Comparison of ENCODE assay signal across 13 cellular contexts in genomic region chr1:15489052-15489736, GRCh38. TPM values are rescaled to one million over a fixed set of nuclear protein-coding genes. Genes with fewer than 3 reads are reported as not detected.
DNase-seq lines count a peak whose midpoint lies in the region; ATAC-seq, FAIRE-seq and TF ChIP-seq lines count a peak whose summit lies in the region.
"Had no signal": no experiment of that assay in that cellular context is flagged by ENCODE, and none has a peak within 500 bp of the region (broad histone marks: within the 10 kb centered on the region; RNA-seq: fewer than 3 reads in every experiment).

No MANE protein-coding gene starts in this region.

- 64% methylated on average over 12 of the region's 13 CpGs for WGBS in HepG2 (ENCODE audit: low lambda C conversion rate)
- 86% methylated on average over 3 of the region's 13 CpGs for WGBS in right lobe of liver (ENCODE audit: insufficient coverage, low coverage, low lambda C conversion rate, missing lambda C conversion rate)

- H4K20me1 ChIP-seq in HepG2 (ENCODE audit: insufficient read depth, low read length) (no peaks in the 10 kb centered on the region), OCI-LY3 (ENCODE audit: insufficient read depth, low read length) (no peaks in the 10 kb centered on the region)

- H3K9me3 ChIP-seq in HepG2 (ENCODE audit: low read length) (no peaks in the 10 kb centered on the region), right lobe of liver (no peaks in the 10 kb centered on the region), OCI-LY3 (ENCODE audit: insufficient read depth, low read length) (no peaks in the 10 kb centered on the region)
- H3K9me3 ChIP-seq: neutrophil, thyroid gland had no signal

- H3K36me3 Mint-ChIP-seq in activated CD4-positive, alpha-beta T cell treated with anti-CD3 and anti-CD28 coated beads for 36 hours (ENCODE audit: low read depth) = peaks cover 7% of the 10 kb centered on the region
- peaks cover 15% of the 10 kb centered on the region for H3K36me3 Mint-ChIP-seq in chondrocyte (ENCODE audit: low read depth)

- H2AFZ ChIP-seq in HepG2 (ENCODE audit: low read length) (no peak overlapping the region), OCI-LY3 (ENCODE audit: low read depth, low read length) (no peak overlapping the region)

- H3K4me2 ChIP-seq in HepG2 (ENCODE audit: low read depth, low read length) (no peak overlapping the region), OCI-LY3 (ENCODE audit: low read length) (peak overlapping the region; percentile 44)

- in situ Hi-C loops in HepG2 (cut with HindIII; ENCODE audit: extremely low pct_ligation_motif_present, low pct_unique_long_range_greater_than_20kb) = no loop called here

- no peak for TF ChIP-seq CTCF in HepG2 (CRISPR knock-in tag; IDR thresholded peaks at IDR 0.05)
- no peak for TF ChIP-seq CTCF in right lobe of liver (IDR thresholded peaks at IDR 0.05)
- TF ChIP-seq CTCF in OCI-LY3 (IDR thresholded peaks at IDR 0.05; ENCODE audit: low read depth, low read length) = no peak
- TF ChIP-seq CTCF in chondrocyte (IDR thresholded peaks at IDR 0.05) = no peak

- H3K4me1 ChIP-seq in HepG2 (ENCODE audit: insufficient read depth, low read length) (no peaks in the 10 kb centered on the region), right lobe of liver (no peaks in the 10 kb centered on the region), OCI-LY3 (ENCODE audit: low read length) (peaks cover 54% of the 10 kb centered on the region)
- H3K4me1 ChIP-seq: thyroid gland had no signal

- CTCF ChIA-PET in HepG2 (lab: Yijun Ruan, JAX; ENCODE audit: low intra/inter-chr PET ratio, low total read pairs) = no interaction called here
- CTCF ChIA-PET in activated CD4-positive, alpha-beta T cell treated with anti-CD3 and anti-CD28 coated beads for 36 hours (lab: Charles Lee) = no interaction called here

- BruUV-seq in HepG2 (replicated peaks; lab: Mats Ljungman, UMichigan) = no TSS peak

- no peaks in the 10 kb centered on the region for H3K27me3 Mint-ChIP-seq in activated CD4-positive, alpha-beta T cell treated with anti-CD3 and anti-CD28 coated beads for 36 hours
- H3K27me3 Mint-ChIP-seq in chondrocyte (ENCODE audit: low read depth) = no peaks in the 10 kb centered on the region
- H3K27me3 Mint-ChIP-seq: activated naive CD8-positive, alpha-beta T cell had no signal

- no peaks in the 10 kb centered on the region for H3K4me1 Mint-ChIP-seq in activated CD4-positive, alpha-beta T cell treated with anti-CD3 and anti-CD28 coated beads for 36 hours
- no peaks in the 10 kb centered on the region for H3K4me1 Mint-ChIP-seq in chondrocyte (ENCODE audit: low read depth)

- POLR2A ChIA-PET in HepG2 (lab: Yijun Ruan, JAX) = no interaction called here
- POLR2A ChIA-PET in activated CD4-positive, alpha-beta T cell treated with anti-CD3 and anti-CD28 coated beads for 36 hours (lab: Charles Lee) = no interaction called here

- no peak for TF ChIP-seq POLR2A in HepG2 (IDR thresholded peaks at IDR 0.05; ENCODE audit: insufficient read depth in 1 of 2, low read depth in 2 of 2, low read length in 2 of 2)
- no peak for TF ChIP-seq POLR2A in right lobe of liver (IDR thresholded peaks at IDR 0.05)

- H3K79me2 ChIP-seq in HepG2 (ENCODE audit: insufficient read depth, low read length) = no peaks in the 10 kb centered on the region
- H3K79me2 ChIP-seq in OCI-LY3 (ENCODE audit: low read length) = no peaks in the 10 kb centered on the region

- no peak overlapping the region for H3K27ac Mint-ChIP-seq in activated CD4-positive, alpha-beta T cell treated with anti-CD3 and anti-CD28 coated beads for 36 hours
- no peak overlapping the region for H3K27ac Mint-ChIP-seq in chondrocyte (ENCODE audit: unreplicated experiment)
- H3K27ac Mint-ChIP-seq: activated naive CD8-positive, alpha-beta T cell had no signal

- H3K27me3 ChIP-seq in HepG2 (ENCODE audit: control insufficient read depth in 1 of 2, insufficient read depth in 2 of 2, low read length in 2 of 2) = no peaks in the 10 kb centered on the region
- H3K27me3 ChIP-seq in right lobe of liver = no peaks in the 10 kb centered on the region
- H3K27me3 ChIP-seq in OCI-LY3 (ENCODE audit: low read depth, low read length) = no peaks in the 10 kb centered on the region
- H3K27me3 ChIP-seq: neutrophil, thyroid gland had no signal

- no peak for TF ChIP-seq RAD21 in HepG2 (CRISPR knock-in tag; IDR thresholded peaks at IDR 0.05)

- no peak; the same call in 2 of the 3 replicates for ATAC-seq in HepG2
- no peak for ATAC-seq in right lobe of liver
- peak; percentile 52 for ATAC-seq in left ventricle myocardium superior
- no peak for ATAC-seq in activated CD4-positive, alpha-beta T cell treated with anti-CD3 and anti-CD28 coated beads for 36 hours

- intact Hi-C loops in HepG2 (cut with micrococcal nuclease; ENCODE audit: unreplicated experiment) = no loop called here
- intact Hi-C loops in right lobe of liver (cut with DNase I) = no loop called here
- intact Hi-C loops in left ventricle myocardium superior (cut with micrococcal nuclease) = no loop called here
- intact Hi-C loops in activated CD4-positive, alpha-beta T cell treated with anti-CD3 and anti-CD28 coated beads for 36 hours (cut with DNase I, micrococcal nuclease) = no loop called here

- H3K27ac ChIP-seq in HepG2 (ENCODE audit: extremely low read length, insufficient read depth, low read length) (no peak overlapping the region), right lobe of liver (no peak overlapping the region), OCI-LY3 (ENCODE audit: low read length) (peak overlapping the region; percentile 37)
- H3K27ac ChIP-seq: neutrophil, thyroid gland had no signal

- TF ChIP-seq EP300 in HepG2 (IDR thresholded peaks at IDR 0.05; ENCODE audit: low read depth in 2 of 2, low read length in 2 of 2) = no peak
- no peak for TF ChIP-seq EP300 in HepG2 (CRISPR knock-in tag; IDR thresholded peaks at IDR 0.05; ENCODE audit: borderline replicate concordance)

- H3K9ac ChIP-seq in HepG2 (ENCODE audit: insufficient read depth, low read depth, low read length) = no peak overlapping the region
- no peak overlapping the region for H3K9ac ChIP-seq in OCI-LY3 (ENCODE audit: low read length)

- peaks cover 3 to 8% of the 10 kb centered on the region in 2 experiments; a peak in 1 of 5 replicates for H3K36me3 ChIP-seq in HepG2 (replicated peaks in 1 of 2; ENCODE audit: control insufficient read depth in 1 of 2, insufficient read depth in 2 of 2, low read length in 2 of 2)
- H3K36me3 ChIP-seq in right lobe of liver = peaks cover 0 to 6% (median under 1%) of the 10 kb centered on the region in 4 donors
- H3K36me3 ChIP-seq in OCI-LY3 (replicated peaks; ENCODE audit: low read depth, low read length) = no peaks in the 10 kb centered on the region

- no peak overlapping the region for H3K4me3 Mint-ChIP-seq in activated CD4-positive, alpha-beta T cell treated with anti-CD3 and anti-CD28 coated beads for 36 hours
- no peak overlapping the region for H3K4me3 Mint-ChIP-seq in chondrocyte (ENCODE audit: unreplicated experiment)
- H3K4me3 Mint-ChIP-seq: activated naive CD8-positive, alpha-beta T cell had no signal

- DNase-seq in HepG2 (ENCODE audit: low spot score) (no peak), right lobe of liver (no peak), left ventricle myocardium superior (peak; percentile 41), NCI-H69 (lab: John Stamatoyannopoulos, UW) (no peak), NOMO-1 treated with dmso at 0.1 percent for 144 hours (lab: John Stamatoyannopoulos, UW; ENCODE audit: unreplicated experiment) (no peak), chondrocyte (ENCODE audit: low spot score) (no peak)
- no peak for DNase-seq in activated CD4-positive, alpha-beta T cell treated with anti-CD3 and anti-CD28 coated beads for 36 hours
- DNase-seq: erythroblast, thyroid gland had no signal

- FAIRE-seq in HepG2 (lab: Jason Lieb, UNC) = no peak

- no peak overlapping the region for H3K4me3 ChIP-seq in HepG2 (replicated peaks in 1 of 3; ENCODE audit: insufficient read depth in 1 of 3, low read depth in 2 of 3, low read length in 3 of 3)
- H3K4me3 ChIP-seq in right lobe of liver = no peak overlapping the region
- peak overlapping the region; percentile 14; the same call in 1 of the 2 replicates for H3K4me3 ChIP-seq in OCI-LY3 (ENCODE audit: low read length)
- H3K4me3 ChIP-seq: lung, thyroid gland had no signal

- H3K9me3 Mint-ChIP-seq in activated CD4-positive, alpha-beta T cell treated with anti-CD3 and anti-CD28 coated beads for 36 hours (ENCODE audit: low read depth) = no peaks in the 10 kb centered on the region
- peaks cover 5% of the 10 kb centered on the region for H3K9me3 Mint-ChIP-seq in chondrocyte (ENCODE audit: low read depth)

RNA-seq across cellular contexts. Expression of gene CELA2B, which starts 13.3 kb away (rescaled TPM):
- total RNA-seq in HepG2 (2016; rRNA removed; fragmentation: Illumina TruSeq; extraction: Trizol) (not detected in 2 replicates), right lobe of liver (not detected), left ventricle myocardium superior (not detected), chondrocyte (not detected in 3 replicates)
- total RNA-seq in HepG2 (2016; cell fraction: cytosol; rRNA removed; fragmentation: Illumina TruSeq; extraction: Trizol; ENCODE audit: low read depth) = not detected in 2 replicates
- total RNA-seq in HepG2 (2016; cell fraction: insoluble cytoplasmic fraction; rRNA removed; fragmentation: Illumina TruSeq; extraction: Trizol) = not detected in 2 replicates
- not detected in 2 replicates for total RNA-seq in HepG2 (2016; cell fraction: membrane; rRNA removed; fragmentation: Illumina TruSeq; extraction: Trizol)
- not detected in 2 replicates for total RNA-seq in HepG2 (2016; cell fraction: nucleus; rRNA removed; fragmentation: Illumina TruSeq; extraction: Trizol)
- polyA plus RNA-seq in HepG2 (2011; rRNA removed) = not detected in 2 replicates
- polyA plus RNA-seq in HepG2 (2011; cell fraction: cytosol; rRNA removed) = not detected in 2 replicates
- polyA plus RNA-seq in HepG2 (2011; cell fraction: nucleus; rRNA removed) = not detected in 2 replicates
- polyA plus RNA-seq in HepG2 (2012) = not detected in 2 replicates
- not detected in 2 replicates for polyA plus RNA-seq in HepG2 (2016; cell fraction: cytosol; fragmentation: Illumina TruSeq; extraction: Trizol; ENCODE audit: low read depth)
- not detected in 2 replicates for polyA plus RNA-seq in HepG2 (2016; cell fraction: insoluble cytoplasmic fraction; fragmentation: Illumina TruSeq; extraction: Trizol; ENCODE audit: low read depth)
- polyA plus RNA-seq in HepG2 (2016; cell fraction: membrane; fragmentation: Illumina TruSeq; extraction: Trizol; ENCODE audit: low read depth) = not detected in 2 replicates
- not detected in 2 replicates for polyA plus RNA-seq in HepG2 (2016; cell fraction: nucleus; fragmentation: Illumina TruSeq; extraction: Trizol; ENCODE audit: insufficient read depth, low read depth)
- polyA minus RNA-seq in HepG2 (2011; rRNA and poly(A)+ RNA removed; ENCODE audit: low replicate concordance) = not detected in 2 replicates
- not detected in 2 replicates for polyA minus RNA-seq in HepG2 (2011; cell fraction: cytosol; rRNA and poly(A)+ RNA removed)
- polyA minus RNA-seq in HepG2 (2011; cell fraction: nucleus; rRNA and poly(A)+ RNA removed) = not detected in 2 replicates
- not detected for total RNA-seq in activated CD4-positive, alpha-beta T cell treated with anti-CD3 and anti-CD28 coated beads for 36 hours
- total RNA-seq: thyroid gland had no signal
- polyA plus RNA-seq: lung had no signal

RNA-seq across cellular contexts. Expression of gene CELA2A, which starts 32.7 kb away (rescaled TPM):
- total RNA-seq in HepG2 (2016; rRNA removed; fragmentation: Illumina TruSeq; extraction: Trizol) (not detected in 2 replicates), right lobe of liver (not detected), left ventricle myocardium superior (not detected), chondrocyte (not detected in 3 replicates)
- not detected in 2 replicates for total RNA-seq in HepG2 (2016; cell fraction: cytosol; rRNA removed; fragmentation: Illumina TruSeq; extraction: Trizol; ENCODE audit: low read depth)
- not detected in 2 replicates for total RNA-seq in HepG2 (2016; cell fraction: insoluble cytoplasmic fraction; rRNA removed; fragmentation: Illumina TruSeq; extraction: Trizol)
- total RNA-seq in HepG2 (2016; cell fraction: membrane; rRNA removed; fragmentation: Illumina TruSeq; extraction: Trizol) = not detected in 2 replicates
- total RNA-seq in HepG2 (2016; cell fraction: nucleus; rRNA removed; fragmentation: Illumina TruSeq; extraction: Trizol) = not detected in 2 replicates
- polyA plus RNA-seq in HepG2 (2011; rRNA removed) = not detected in 2 replicates
- not detected in 2 replicates for polyA plus RNA-seq in HepG2 (2011; cell fraction: cytosol; rRNA removed)
- polyA plus RNA-seq in HepG2 (2011; cell fraction: nucleus; rRNA removed) = not detected in 2 replicates
- not detected in 2 replicates for polyA plus RNA-seq in HepG2 (2012)
- polyA plus RNA-seq in HepG2 (2016; cell fraction: cytosol; fragmentation: Illumina TruSeq; extraction: Trizol; ENCODE audit: low read depth) = not detected in 2 replicates
- not detected in 2 replicates for polyA plus RNA-seq in HepG2 (2016; cell fraction: insoluble cytoplasmic fraction; fragmentation: Illumina TruSeq; extraction: Trizol; ENCODE audit: low read depth)
- polyA plus RNA-seq in HepG2 (2016; cell fraction: membrane; fragmentation: Illumina TruSeq; extraction: Trizol; ENCODE audit: low read depth) = not detected in 2 replicates
- not detected in 2 replicates for polyA plus RNA-seq in HepG2 (2016; cell fraction: nucleus; fragmentation: Illumina TruSeq; extraction: Trizol; ENCODE audit: insufficient read depth, low read depth)
- polyA minus RNA-seq in HepG2 (2011; rRNA and poly(A)+ RNA removed; ENCODE audit: low replicate concordance) = not detected in 2 replicates
- polyA minus RNA-seq in HepG2 (2011; cell fraction: cytosol; rRNA and poly(A)+ RNA removed) = not detected in 2 replicates
- not detected in 2 replicates for polyA minus RNA-seq in HepG2 (2011; cell fraction: nucleus; rRNA and poly(A)+ RNA removed)
- not detected for total RNA-seq in activated CD4-positive, alpha-beta T cell treated with anti-CD3 and anti-CD28 coated beads for 36 hours
- total RNA-seq: thyroid gland had no signal

RNA-seq across cellular contexts. Expression of gene CASP9, which starts 34.8 kb away (rescaled TPM):
- total RNA-seq in HepG2 (2016; rRNA removed; fragmentation: Illumina TruSeq; extraction: Trizol) = 8.5 and 12.3 TPM in 2 replicates
- total RNA-seq in HepG2 (2016; cell fraction: cytosol; rRNA removed; fragmentation: Illumina TruSeq; extraction: Trizol; ENCODE audit: low read depth) = 1.1 and 1.3 TPM in 2 replicates
- 10.1 and 11.4 TPM in 2 replicates for total RNA-seq in HepG2 (2016; cell fraction: insoluble cytoplasmic fraction; rRNA removed; fragmentation: Illumina TruSeq; extraction: Trizol)
- total RNA-seq in HepG2 (2016; cell fraction: membrane; rRNA removed; fragmentation: Illumina TruSeq; extraction: Trizol) = 3.7 and 4.1 TPM in 2 replicates
- total RNA-seq in HepG2 (2016; cell fraction: nucleus; rRNA removed; fragmentation: Illumina TruSeq; extraction: Trizol) = 4.9 and 5.2 TPM in 2 replicates
- polyA plus RNA-seq in HepG2 (2011; rRNA removed) = 11.5 and 13.1 TPM in 2 replicates
- polyA plus RNA-seq in HepG2 (2011; cell fraction: cytosol; rRNA removed) = 10.4 and 11.1 TPM in 2 replicates
- polyA plus RNA-seq in HepG2 (2011; cell fraction: nucleus; rRNA removed) = 24.0 and 32.3 TPM in 2 replicates
- polyA plus RNA-seq in HepG2 (2012) = 4.9 and 7.1 TPM in 2 replicates
- polyA plus RNA-seq in HepG2 (2016; cell fraction: cytosol; fragmentation: Illumina TruSeq; extraction: Trizol; ENCODE audit: low read depth) = 1.5 and 1.9 TPM in 2 replicates
- 11.9 and 12.9 TPM in 2 replicates for polyA plus RNA-seq in HepG2 (2016; cell fraction: insoluble cytoplasmic fraction; fragmentation: Illumina TruSeq; extraction: Trizol; ENCODE audit: low read depth)
- polyA plus RNA-seq in HepG2 (2016; cell fraction: membrane; fragmentation: Illumina TruSeq; extraction: Trizol; ENCODE audit: low read depth) = 3.7 and 4.2 TPM in 2 replicates
- 12.8 and 13.5 TPM in 2 replicates for polyA plus RNA-seq in HepG2 (2016; cell fraction: nucleus; fragmentation: Illumina TruSeq; extraction: Trizol; ENCODE audit: insufficient read depth, low read depth)
- polyA minus RNA-seq in HepG2 (2011; rRNA and poly(A)+ RNA removed; ENCODE audit: low replicate concordance) = 14.4 and 219 TPM in 2 replicates
- polyA minus RNA-seq in HepG2 (2011; cell fraction: cytosol; rRNA and poly(A)+ RNA removed) = 6.1 and 6.7 TPM in 2 replicates
- 5.2 and 6.5 TPM in 2 replicates for polyA minus RNA-seq in HepG2 (2011; cell fraction: nucleus; rRNA and poly(A)+ RNA removed)
- 1 to 10 TPM; 2.3 to 9.0 (median 8.2) TPM for total RNA-seq in right lobe of liver
- total RNA-seq in left ventricle myocardium superior = 14.9 TPM
- total RNA-seq in activated CD4-positive, alpha-beta T cell treated with anti-CD3 and anti-CD28 coated beads for 36 hours = 1 to 10 TPM; 7.6 to 9.6 TPM
- 7.6 to 11.6 TPM (median 9.7 TPM) in 3 replicates for total RNA-seq in chondrocyte

RNA-seq across cellular contexts. Expression of gene DNAJC16, which starts 37.5 kb away (rescaled TPM):
- 10.7 and 15.4 TPM in 2 replicates for total RNA-seq in HepG2 (2016; rRNA removed; fragmentation: Illumina TruSeq; extraction: Trizol)
- total RNA-seq in HepG2 (2016; cell fraction: cytosol; rRNA removed; fragmentation: Illumina TruSeq; extraction: Trizol; ENCODE audit: low read depth) = 7.3 and 7.8 TPM in 2 replicates
- 7.8 and 13.6 TPM in 2 replicates for total RNA-seq in HepG2 (2016; cell fraction: insoluble cytoplasmic fraction; rRNA removed; fragmentation: Illumina TruSeq; extraction: Trizol)
- 5.1 and 5.5 TPM in 2 replicates for total RNA-seq in HepG2 (2016; cell fraction: membrane; rRNA removed; fragmentation: Illumina TruSeq; extraction: Trizol)
- 15.6 and 16.7 TPM in 2 replicates for total RNA-seq in HepG2 (2016; cell fraction: nucleus; rRNA removed; fragmentation: Illumina TruSeq; extraction: Trizol)
- polyA plus RNA-seq in HepG2 (2011; rRNA removed) = 11.4 and 11.7 TPM in 2 replicates
- polyA plus RNA-seq in HepG2 (2011; cell fraction: cytosol; rRNA removed) = 3.9 and 5.8 TPM in 2 replicates
- polyA plus RNA-seq in HepG2 (2011; cell fraction: nucleus; rRNA removed) = 7.8 and 8.8 TPM in 2 replicates
- 12.0 and 15.5 TPM in 2 replicates for polyA plus RNA-seq in HepG2 (2012)
- 0.53 and 0.67 TPM in 2 replicates for polyA plus RNA-seq in HepG2 (2016; cell fraction: cytosol; fragmentation: Illumina TruSeq; extraction: Trizol; ENCODE audit: low read depth)
- polyA plus RNA-seq in HepG2 (2016; cell fraction: insoluble cytoplasmic fraction; fragmentation: Illumina TruSeq; extraction: Trizol; ENCODE audit: low read depth) = 6.7 and 7.3 TPM in 2 replicates
- 1.7 and 3.2 TPM in 2 replicates for polyA plus RNA-seq in HepG2 (2016; cell fraction: membrane; fragmentation: Illumina TruSeq; extraction: Trizol; ENCODE audit: low read depth)
- polyA plus RNA-seq in HepG2 (2016; cell fraction: nucleus; fragmentation: Illumina TruSeq; extraction: Trizol; ENCODE audit: insufficient read depth, low read depth) = 19.2 and 21.4 TPM in 2 replicates
- polyA minus RNA-seq in HepG2 (2011; rRNA and poly(A)+ RNA removed; ENCODE audit: low replicate concordance) = 20.6 and 25.6 TPM in 2 replicates
- 12.1 and 19.7 TPM in 2 replicates for polyA minus RNA-seq in HepG2 (2011; cell fraction: cytosol; rRNA and poly(A)+ RNA removed)
- polyA minus RNA-seq in HepG2 (2011; cell fraction: nucleus; rRNA and poly(A)+ RNA removed) = 14.9 and 20.4 TPM in 2 replicates
- total RNA-seq in right lobe of liver = 10 to 100 TPM in 4 of 6 experiments, 1 to 10 TPM in 2; 8.4 to 15.0 (median 11.9) TPM
- 17.1 TPM for total RNA-seq in left ventricle myocardium superior
- total RNA-seq in activated CD4-positive, alpha-beta T cell treated with anti-CD3 and anti-CD28 coated beads for 36 hours = 10 to 100 TPM; 10.9 to 14.1 TPM
- total RNA-seq in chondrocyte = 19.9 to 22.8 TPM (median 20.4 TPM) in 3 replicates

RNA-seq across cellular contexts. Expression of gene CTRC, which starts 51.0 kb away (rescaled TPM):
- total RNA-seq in HepG2 (2016; rRNA removed; fragmentation: Illumina TruSeq; extraction: Trizol) = not detected in 2 replicates
- total RNA-seq in HepG2 (2016; cell fraction: cytosol; rRNA removed; fragmentation: Illumina TruSeq; extraction: Trizol; ENCODE audit: low read depth) = not detected in 2 replicates
- not detected in 2 replicates for total RNA-seq in HepG2 (2016; cell fraction: insoluble cytoplasmic fraction; rRNA removed; fragmentation: Illumina TruSeq; extraction: Trizol)
- not detected in 2 replicates for total RNA-seq in HepG2 (2016; cell fraction: membrane; rRNA removed; fragmentation: Illumina TruSeq; extraction: Trizol)
- total RNA-seq in HepG2 (2016; cell fraction: nucleus; rRNA removed; fragmentation: Illumina TruSeq; extraction: Trizol) = not detected in 2 replicates
- not detected in 2 replicates for polyA plus RNA-seq in HepG2 (2011; rRNA removed)
- not detected in 2 replicates for polyA plus RNA-seq in HepG2 (2011; cell fraction: cytosol; rRNA removed)
- not detected in 2 replicates for polyA plus RNA-seq in HepG2 (2011; cell fraction: nucleus; rRNA removed)
- polyA plus RNA-seq in HepG2 (2012) = not detected in 2 replicates
- not detected in 2 replicates for polyA plus RNA-seq in HepG2 (2016; cell fraction: cytosol; fragmentation: Illumina TruSeq; extraction: Trizol; ENCODE audit: low read depth)
- not detected in 2 replicates for polyA plus RNA-seq in HepG2 (2016; cell fraction: insoluble cytoplasmic fraction; fragmentation: Illumina TruSeq; extraction: Trizol; ENCODE audit: low read depth)
- polyA plus RNA-seq in HepG2 (2016; cell fraction: membrane; fragmentation: Illumina TruSeq; extraction: Trizol; ENCODE audit: low read depth) = not detected in 2 replicates
- not detected in 2 replicates for polyA plus RNA-seq in HepG2 (2016; cell fraction: nucleus; fragmentation: Illumina TruSeq; extraction: Trizol; ENCODE audit: insufficient read depth, low read depth)
- polyA minus RNA-seq in HepG2 (2011; rRNA and poly(A)+ RNA removed; ENCODE audit: low replicate concordance) = not detected in 2 replicates
- polyA minus RNA-seq in HepG2 (2011; cell fraction: cytosol; rRNA and poly(A)+ RNA removed) = not detected in 2 replicates
- polyA minus RNA-seq in HepG2 (2011; cell fraction: nucleus; rRNA and poly(A)+ RNA removed) = not detected in 2 replicates
- not detected for total RNA-seq in right lobe of liver
- total RNA-seq in left ventricle myocardium superior = not detected
- total RNA-seq in activated CD4-positive, alpha-beta T cell treated with anti-CD3 and anti-CD28 coated beads for 36 hours = not detected
- total RNA-seq in chondrocyte = not detected in 3 replicates
